8 cellular contexts compared by ENCODE assay signal in genomic region chr19:58520257-58520599, GRCh38. TPM values are rescaled to one million over a fixed set of nuclear protein-coding genes. Genes with fewer than 3 reads are reported as not detected.
DNase-seq lines count a peak whose midpoint lies in the region; ATAC-seq and TF ChIP-seq lines count a peak whose summit lies in the region.

No MANE protein-coding gene starts in this region.

- H3K9me3 ChIP-seq in H9 (ENCODE audit: control insufficient read depth, low read depth, low read length) (no peaks in the 10 kb centered on the region), left ventricle myocardium inferior (replicated peaks) (no peaks in the 10 kb centered on the region), skeletal muscle satellite cell (replicated peaks; ENCODE audit: low read length) (no peaks in the 10 kb centered on the region)

- WGBS in H9 (ENCODE audit: extremely low coverage, insufficient read length, low lambda C conversion rate): no CpG with 5 or more reads among the region's 7 CpGs

- H2AFZ ChIP-seq in H9 (ENCODE audit: low read length): no peak overlapping the region

- DNase-seq in H9 (no peak), left ventricle myocardium inferior (no peak), GM10266 (ENCODE audit: extremely low spot score) (no peak)
- DNase-seq in activated CD4-positive, alpha-beta memory T cell treated with anti-CD3 and anti-CD28 coated beads for 36 hours: no peak

- CTCF ChIA-PET in activated CD4-positive, alpha-beta memory T cell treated with anti-CD3 and anti-CD28 coated beads for 36 hours (lab: Charles Lee): interaction anchor here (0.6 to 4.8 kb wide), 34 partner anchors 8 to 533 kb away, joined by 3 to 65 read pairs (median 6); partner anchors contain the start of genes CHMP2A, ERVK3-1, SLC27A5 and TRIM28

- 0 out of 2 replicates have a peak overlapping the region, but pooled peaks have one; percentile 26 for H3K14ac ChIP-seq in H9 (ENCODE audit: insufficient read depth, low read length)

- peaks cover 2% of the 10 kb centered on the region; the same call in 1 of the 2 replicates for H3K79me2 ChIP-seq in H9 (ENCODE audit: insufficient read depth, low read length)

- H3K27me3 ChIP-seq in H9 (ENCODE audit: insufficient read depth, low read length) (no peaks in the 10 kb centered on the region), left ventricle myocardium inferior (ENCODE audit: low read depth) (no peaks in the 10 kb centered on the region), skeletal muscle satellite cell (ENCODE audit: control insufficient read depth, insufficient read depth, low read length) (no peaks in the 10 kb centered on the region)

- H4K8ac ChIP-seq in H9 (replicated peaks; ENCODE audit: insufficient read length, low read depth, low read length): no peak overlapping the region

- no peak overlapping the region for H4K5ac ChIP-seq in H9 (ENCODE audit: insufficient read length, low read depth, low read length)

- intact Hi-C loops in activated CD4-positive, alpha-beta memory T cell treated with anti-CD3 and anti-CD28 coated beads for 36 hours (cut with micrococcal nuclease): no loop called here
- intact Hi-C loops in left ventricle myocardium inferior (cut with micrococcal nuclease): no loop called here

- H2BK15ac ChIP-seq in H9 (ENCODE audit: low read depth, low read length): no peak overlapping the region

- H3K4me2 ChIP-seq in H9 (ENCODE audit: insufficient read depth, insufficient read length, low read length) (peak overlapping the region; percentile 85), skeletal muscle satellite cell (ENCODE audit: low read length) (peak overlapping the region; percentile 100)

- H3K9me3 Mint-ChIP-seq in H9: peaks cover 0 to 3% of the 10 kb centered on the region in 2 experiments; a peak in 1 of 5 replicates
- H3K9me3 Mint-ChIP-seq in activated CD4-positive, alpha-beta memory T cell treated with anti-CD3 and anti-CD28 coated beads for 36 hours: no peaks in the 10 kb centered on the region

- no peak overlapping the region for H2BK12ac ChIP-seq in H9 (ENCODE audit: insufficient read length, low read depth, low read length)

- no peaks in the 10 kb centered on the region for H3K79me1 ChIP-seq in H9 (ENCODE audit: insufficient read depth, low read depth, low read length, poor library complexity, severe bottlenecking)

- peaks cover 47 to 48% of the 10 kb centered on the region in 2 experiments for H3K4me1 Mint-ChIP-seq in H9
- peaks cover 29% of the 10 kb centered on the region for H3K4me1 Mint-ChIP-seq in activated CD4-positive, alpha-beta memory T cell treated with anti-CD3 and anti-CD28 coated beads for 36 hours (ENCODE audit: low read depth)

- H3K9ac ChIP-seq in H9 (ENCODE audit: extremely low read depth, insufficient read length, low read length) (peak overlapping the region; percentile 96), skeletal muscle satellite cell (ENCODE audit: low read depth, low read length) (peak overlapping the region; percentile 100)

- H3K27ac ChIP-seq in H9 (ENCODE audit: insufficient read length, low read depth, low read length) (peak overlapping the region; percentile 69), left ventricle myocardium inferior (replicated peaks) (peak overlapping the region; percentile 97)

- H2AK5ac ChIP-seq in H9 (ENCODE audit: insufficient read length, low read length): no peak overlapping the region

- POLR2A ChIA-PET in activated CD4-positive, alpha-beta memory T cell treated with anti-CD3 and anti-CD28 coated beads for 36 hours (lab: Charles Lee): interaction anchor here (0.8 to 4.1 kb wide), 17 partner anchors 18 to 257 kb away, joined by 3 to 35 read pairs (median 5); partner anchors contain the start of genes CHMP2A and TRIM28

- H3K4me3 ChIP-seq in left ventricle myocardium inferior (peak overlapping the region; percentile 92), skeletal muscle satellite cell (ENCODE audit: low read length) (peak overlapping the region; percentile 88)

- TF ChIP-seq CTCF in H9 (conservative IDR thresholded peaks at IDR 0.05) (no peak), left ventricle myocardium inferior (IDR thresholded peaks at IDR 0.05; ENCODE audit: borderline replicate concordance) (no peak), GM10266 (IDR thresholded peaks at IDR 0.05; ENCODE audit: control insufficient read depth, insufficient read depth, low read depth, missing control alignments) (no peak)

- H2BK120ac ChIP-seq in H9 (ENCODE audit: low read depth, low read length, poor library complexity, severe bottlenecking): no peak overlapping the region

- no peak overlapping the region for H2BK20ac ChIP-seq in H9 (ENCODE audit: low read depth, low read length, poor library complexity, severe bottlenecking)

- no peak overlapping the region for H2BK5ac ChIP-seq in H9 (ENCODE audit: insufficient read length, low read length)

- H3K27me3 Mint-ChIP-seq in H9 (ENCODE audit: low read depth): no peaks in the 10 kb centered on the region
- no peaks in the 10 kb centered on the region for H3K27me3 Mint-ChIP-seq in activated CD4-positive, alpha-beta memory T cell treated with anti-CD3 and anti-CD28 coated beads for 36 hours

- peak overlapping the region; percentile 91 to 96 for H3K4me3 Mint-ChIP-seq in H9
- peak overlapping the region; percentile 88 for H3K4me3 Mint-ChIP-seq in activated CD4-positive, alpha-beta memory T cell treated with anti-CD3 and anti-CD28 coated beads for 36 hours

- H3T11ph ChIP-seq in H9 (ENCODE audit: low read length): no peak overlapping the region

- H3K18ac ChIP-seq in H9 (ENCODE audit: insufficient read length, low read depth, low read length): no peak overlapping the region

- no peak overlapping the region for H3K4ac ChIP-seq in H9 (ENCODE audit: low read depth, low read length)

- H3K4me1 ChIP-seq in H9 (ENCODE audit: insufficient read depth, low read length): peaks cover 3% of the 10 kb centered on the region; the same call in 1 of the 2 replicates
- peaks cover 54% of the 10 kb centered on the region for H3K4me1 ChIP-seq in left ventricle myocardium inferior
- H3K4me1 ChIP-seq in skeletal muscle satellite cell (ENCODE audit: control insufficient read depth, insufficient read depth, low read length): peaks cover 12% of the 10 kb centered on the region

- H3K23ac ChIP-seq in H9 (ENCODE audit: insufficient read length, low read depth, low read length): no peak overlapping the region

- H3K23me2 ChIP-seq in H9 (ENCODE audit: insufficient read length, low read depth, low read length, poor library complexity, severe bottlenecking): peaks cover 19% of the 10 kb centered on the region

- no peak overlapping the region for H4K91ac ChIP-seq in H9 (ENCODE audit: insufficient read length, low read depth, low read length)

- peak overlapping the region; percentile 75 to 100 (median 99); a peak in 6 of 7 replicates for H3K27ac Mint-ChIP-seq in H9
- H3K27ac Mint-ChIP-seq in activated CD4-positive, alpha-beta memory T cell treated with anti-CD3 and anti-CD28 coated beads for 36 hours: peak overlapping the region; percentile 88

- ATAC-seq in HG03521 (IDR thresholded peaks at IDR 0.05; ENCODE audit: unreplicated experiment): no peak
- no peak for ATAC-seq in HG02571 (IDR thresholded peaks at IDR 0.05; ENCODE audit: unreplicated experiment)
- ATAC-seq in HG03159 (IDR thresholded peaks at IDR 0.05; ENCODE audit: unreplicated experiment): no peak

- H3K36me3 Mint-ChIP-seq in H9 (ENCODE audit: insufficient read depth in 1 of 3, low read depth in 3 of 3): peaks cover 8 to 15% (median 12%) of the 10 kb centered on the region in 3 experiments
- H3K36me3 Mint-ChIP-seq in activated CD4-positive, alpha-beta memory T cell treated with anti-CD3 and anti-CD28 coated beads for 36 hours: peaks cover 14% of the 10 kb centered on the region

- H4K20me1 ChIP-seq in H9 (ENCODE audit: control insufficient read depth, insufficient read depth, insufficient read length): no peaks in the 10 kb centered on the region

- no peak overlapping the region for H3K56ac ChIP-seq in H9 (ENCODE audit: insufficient read length, low read depth, low read length)

- H3K36me3 ChIP-seq in left ventricle myocardium inferior (peaks cover 23% of the 10 kb centered on the region), skeletal muscle satellite cell (ENCODE audit: insufficient read depth, low read length) (peaks cover 20% of the 10 kb centered on the region)

RNA-seq across cellular contexts. Expression of gene ZBTB45, which starts 0.6 kb away (rescaled TPM):
- total RNA-seq in H9 (2021) (18.7 and 18.8 TPM in 2 replicates), left ventricle myocardium inferior (10.2 TPM)
- 1 to 10 TPM; 9.9 to 10.0 TPM for total RNA-seq in activated CD4-positive, alpha-beta memory T cell treated with anti-CD3 and anti-CD28 coated beads for 36 hours
- 7.1 and 9.0 TPM in 2 replicates for total RNA-seq in skeletal muscle satellite cell (2012; rRNA removed)

RNA-seq across cellular contexts. Expression of gene SLC27A5, which starts 8.4 kb away (rescaled TPM):
- 16.7 and 17.1 TPM in 2 replicates for total RNA-seq in H9 (2021)
- total RNA-seq in activated CD4-positive, alpha-beta memory T cell treated with anti-CD3 and anti-CD28 coated beads for 36 hours: 10 to 100 TPM; 16.7 to 17.0 TPM
- 4.1 TPM for total RNA-seq in left ventricle myocardium inferior
- total RNA-seq in skeletal muscle satellite cell (2012; rRNA removed): 3.0 and 5.9 TPM in 2 replicates

RNA-seq across cellular contexts. Expression of gene TRIM28, which starts 23.6 kb away (rescaled TPM):
- total RNA-seq in H9 (2021) (1,058 and 1,084 TPM in 2 replicates), left ventricle myocardium inferior (136 TPM)
- 100 to 1,000 TPM; 404 to 408 TPM for total RNA-seq in activated CD4-positive, alpha-beta memory T cell treated with anti-CD3 and anti-CD28 coated beads for 36 hours
- 252 and 323 TPM in 2 replicates for total RNA-seq in skeletal muscle satellite cell (2012; rRNA removed)

RNA-seq across cellular contexts. Expression of gene CHMP2A, which starts 34.7 kb away (rescaled TPM):
- total RNA-seq in H9 (2021) (105 and 109 TPM in 2 replicates), left ventricle myocardium inferior (124 TPM)
- 100 to 1,000 TPM; 120 to 122 TPM for total RNA-seq in activated CD4-positive, alpha-beta memory T cell treated with anti-CD3 and anti-CD28 coated beads for 36 hours
- total RNA-seq in skeletal muscle satellite cell (2012; rRNA removed): 86.4 and 113 TPM in 2 replicates

RNA-seq across cellular contexts. Expression of gene UBE2M, which starts 38.2 kb away (rescaled TPM):
- 127 and 136 TPM in 2 replicates for total RNA-seq in H9 (2021)
- 100 to 1,000 TPM; 107 to 111 TPM for total RNA-seq in activated CD4-positive, alpha-beta memory T cell treated with anti-CD3 and anti-CD28 coated beads for 36 hours
- 116 TPM for total RNA-seq in left ventricle myocardium inferior
- total RNA-seq in skeletal muscle satellite cell (2012; rRNA removed): 64.6 and 93.0 TPM in 2 replicates
